ENCODE assay signal across 8 cellular contexts in genomic region chr2:152189622-152190495, GRCh38. TPM values are rescaled to one million over a fixed set of nuclear protein-coding genes. Genes with fewer than 3 reads are reported as not detected.
A peak's percentile ranks its signal among the peaks of the same experiment; 100 is the strongest.
DNase-seq lines count a peak whose midpoint lies in the region; ATAC-seq and TF ChIP-seq lines count a peak whose summit lies in the region.

No MANE protein-coding gene starts in this region.

- no peak overlapping the region for H3K4me3 Mint-ChIP-seq in activated B cell treated with CpG ODN at 0.5 μM for 24 hours

- 44 to 50% methylated on average over 8 of the region's 8 CpGs for WGBS in heart right ventricle, 2 donors
- 42 to 48% methylated on average over 8 of the region's 8 CpGs for WGBS in sigmoid colon, 2 donors

- no peak for TF ChIP-seq EP300 in sigmoid colon (IDR thresholded peaks at IDR 0.05)

- no peak for DNase-seq in Right ventricle myocardium inferior (ENCODE audit: missing footprints)
- no peak for DNase-seq in cardiac septum (ENCODE audit: low spot score)
- DNase-seq in HFF-Myc (ENCODE audit: extremely low read depth, low read depth), result peak; percentile 39
- DNase-seq in NCI-H1694 treated with DMSO at 0.1 percent for 48 hours (lab: John Stamatoyannopoulos, UW), result peak; percentile 73
- DNase-seq in activated B cell treated with CpG ODN at 0.5 μM for 24 hours, result no peak
- peak in 1 of 2 donors; percentile 36 for DNase-seq in heart right ventricle
- DNase-seq in sigmoid colon, result no peak

- peaks cover 0 to 11% (median 0%) of the 10 kb centered on the region in 7 donors for H3K27me3 ChIP-seq in heart right ventricle
- no peaks in the 10 kb centered on the region for H3K27me3 ChIP-seq in sigmoid colon

- intact Hi-C loops in Right ventricle myocardium inferior (cut with DNase I) (loop anchor here (2.0 to 5.0 kb wide), 2 partner anchors 147 to 437 kb away; partner anchors contain the start of gene FMNL2), cardiac septum (cut with DNase I) (loop anchor here (2.0 kb wide), 2 partner anchors 437 to 445 kb away; no protein-coding TSS in a partner anchor), activated B cell treated with CpG ODN at 0.5 μM for 24 hours (cut with micrococcal nuclease) (loop anchor here (1.0 kb wide), 2 partner anchors 437 to 445 kb away; no protein-coding TSS in a partner anchor), heart right ventricle (cut with DNase I) (loop anchor here in 9 of 10 donors (1.0 to 10.0 kb wide), 7 partner anchors 145 to 447 kb away; partner anchors contain the start of gene FMNL2 (in 4 of the 9)), sigmoid colon (cut with DNase I) (loop anchor here (2.0 to 5.0 kb wide), 2 partner anchors 147 to 445 kb away; partner anchors contain the start of gene FMNL2)

- ATAC-seq in Right ventricle myocardium inferior, result peak; percentile 72
- peak; percentile 71 for ATAC-seq in activated B cell treated with CpG ODN at 0.5 μM for 24 hours (ENCODE audit: low read depth)
- peak in 7 of 8 donors; percentile 61 to 88 (median 82) for ATAC-seq in heart right ventricle
- no peak for ATAC-seq in HG02840 (IDR thresholded peaks at IDR 0.05; ENCODE audit: low FRiP score, unreplicated experiment)

- TF ChIP-seq POLR2A in sigmoid colon (IDR thresholded peaks at IDR 0.05), result no peak

- no peak overlapping the region for H3K4me3 ChIP-seq in HFF-Myc (replicated peaks; ENCODE audit: low read depth, low read length)
- no peak overlapping the region for H3K4me3 ChIP-seq in heart right ventricle
- H3K4me3 ChIP-seq in sigmoid colon, result no peak overlapping the region

- no peak overlapping the region for H3K27ac ChIP-seq in heart right ventricle
- no peak overlapping the region for H3K27ac ChIP-seq in sigmoid colon

- no peaks in the 10 kb centered on the region for H3K4me1 ChIP-seq in heart right ventricle
- H3K4me1 ChIP-seq in sigmoid colon, result no peaks in the 10 kb centered on the region

- H3K27ac Mint-ChIP-seq in activated B cell treated with CpG ODN at 0.5 μM for 24 hours, result no peak overlapping the region

- CTCF ChIA-PET in activated B cell treated with CpG ODN at 0.5 μM for 24 hours (lab: Charles Lee), result interaction anchor here (0.8 to 1.3 kb wide), 3 partner anchors 9 to 445 kb away, joined by 3 to 19 read pairs (median 3); partner anchors contain the start of gene STAM2

- H3K36me3 Mint-ChIP-seq in activated B cell treated with CpG ODN at 0.5 μM for 24 hours (ENCODE audit: low read depth), result no peaks in the 10 kb centered on the region

- POLR2A ChIA-PET in activated B cell treated with CpG ODN at 0.5 μM for 24 hours (lab: Charles Lee), result no interaction called here

- H3K36me3 ChIP-seq in heart right ventricle, result no peaks in the 10 kb centered on the region
- H3K36me3 ChIP-seq in sigmoid colon, result no peaks in the 10 kb centered on the region

- no peaks in the 10 kb centered on the region for H3K9me3 Mint-ChIP-seq in activated B cell treated with CpG ODN at 0.5 μM for 24 hours

- TF ChIP-seq CTCF in HFF-Myc (IDR thresholded peaks at IDR 0.05; ENCODE audit: low read depth, low read length, missing control alignments) (peak; percentile 81), activated B cell treated with CpG ODN at 0.5 μM for 24 hours (IDR thresholded peaks at IDR 0.05) (no peak), heart right ventricle (IDR thresholded peaks at IDR 0.05) (peak; percentile 56 to 92 (median 84)), sigmoid colon (IDR thresholded peaks at IDR 0.05) (peak; percentile 61 to 85 (median 80))

- peaks cover 22% of the 10 kb centered on the region for H3K27me3 Mint-ChIP-seq in activated B cell treated with CpG ODN at 0.5 μM for 24 hours

- no peaks in the 10 kb centered on the region for H3K9me3 ChIP-seq in heart right ventricle
- H3K9me3 ChIP-seq in sigmoid colon, result no peaks in the 10 kb centered on the region

- H3K4me1 Mint-ChIP-seq in activated B cell treated with CpG ODN at 0.5 μM for 24 hours, result no peaks in the 10 kb centered on the region

RNA-seq across cellular contexts. Expression of gene STAM2, which starts 14.3 kb away (rescaled TPM):
- total RNA-seq in Right ventricle myocardium inferior (27.0 TPM), cardiac septum (28.9 TPM), activated B cell treated with CpG ODN at 0.5 μM for 24 hours (24.5 and 27.4 TPM in 2 replicates), heart right ventricle (10 to 100 TPM; 22.4 to 35.9 (median 27.2) TPM), sigmoid colon (10 to 100 TPM; 26.3 to 36.7 (median 33.5) TPM)
- polyA plus RNA-seq in heart right ventricle (1 to 10 TPM; 6.9 to 7.0 TPM), sigmoid colon (10 to 100 TPM in 2 of 3 donors, 1 to 10 TPM in 1; 9.0 to 10.8 (median 10.6) TPM)

Comparison
In these comparisons a context has a peak if more than half of its experiments do, and no peak if none do; other contexts are left out.
1. DNase-seq: peak in HFF-Myc (single experiment) and NCI-H1694 treated with DMSO at 0.1 percent for 48 hours (single experiment); none in Right ventricle myocardium inferior (single experiment), cardiac septum (single experiment), activated B cell treated with CpG ODN at 0.5 μM for 24 hours (single experiment) and sigmoid colon (single experiment).